In genomic region chr7:22722596-22722995, GRCh38 we compare ENCODE assay signal across 18 cellular contexts. TPM values are rescaled to one million over a fixed set of nuclear protein-coding genes. Genes with fewer than 3 reads are reported as not detected.
DNase-seq lines count a peak whose midpoint lies in the region; ATAC-seq, FAIRE-seq and TF ChIP-seq lines count a peak whose summit lies in the region.
"Had no signal": no experiment of that assay in that cellular context is flagged by ENCODE, and none has a peak within 500 bp of the region (broad histone marks: within the 10 kb centered on the region; RNA-seq: fewer than 3 reads in every experiment).

No MANE protein-coding gene starts in this region.

- WGBS in SK-N-SH (ENCODE audit: low lambda C conversion rate), result 22% methylated on average over 5 of the region's 6 CpGs

- H3K27ac Mint-ChIP-seq in astrocyte (ENCODE audit: unreplicated experiment), result peak overlapping the region; percentile 66
- H3K27ac Mint-ChIP-seq in stimulated activated naive B cell treated with anti-CD40 and anti-IgM and Interleukin-4, amounts not matched to agents 10 μg/mL and 1 μg/mL and 100 μg/mL, for 72 hours, result peak overlapping the region; percentile 87
- H3K27ac Mint-ChIP-seq: activated naive CD4-positive, alpha-beta T cell treated with anti-CD3 and anti-CD28 coated beads for 36 hours; GM23338 had no signal

- no peak for DNase-seq in SK-N-SH
- no peak for DNase-seq in astrocyte (ENCODE audit: low read depth)
- DNase-seq in medulla oblongata (ENCODE audit: extremely low spot score), result peak; percentile 8
- DNase-seq in stimulated activated naive B cell treated with anti-CD40 and anti-IgM and Interleukin-4, amounts not matched to agents 10 μg/mL and 1 μg/mL and 100 μg/mL, for 72 hours, result peak; percentile 48
- no peak for DNase-seq in tibial artery
- no peak for DNase-seq in SW480 (ENCODE audit: low spot score)
- DNase-seq: activated naive CD4-positive, alpha-beta T cell treated with anti-CD3 and anti-CD28 coated beads for 36 hours; activated T-cell treated with anti-CD3 and anti-CD28 coated beads for 4 hours; NCI-H1105 treated with DMSO at 0.1 percent for 48 hours; stimulated activated CD4-positive, alpha-beta T cell treated with anti-CD3 and anti-CD28 coated beads, Interleukin-4, amount 100 ng/mL, for 4 hours; stimulated activated CD8-positive, alpha-beta memory T cell treated with anti-CD3 and anti-CD28 coated beads, Interleukin-4, amount 100 ng/mL, for 48 hours had no signal

- no peaks in the 10 kb centered on the region for H3K9me3 Mint-ChIP-seq in astrocyte (ENCODE audit: unreplicated experiment)
- H3K9me3 Mint-ChIP-seq in stimulated activated naive B cell treated with anti-CD40 and anti-IgM and Interleukin-4, amounts not matched to agents 10 μg/mL and 1 μg/mL and 100 μg/mL, for 72 hours, result no peaks in the 10 kb centered on the region
- H3K9me3 Mint-ChIP-seq: activated naive CD4-positive, alpha-beta T cell treated with anti-CD3 and anti-CD28 coated beads for 36 hours; GM23338 had no signal

- no peaks in the 10 kb centered on the region for H4K20me1 ChIP-seq in SK-N-SH (ENCODE audit: insufficient read depth)
- no peaks in the 10 kb centered on the region for H4K20me1 ChIP-seq in astrocyte (ENCODE audit: insufficient read depth, low read length)

- H3K27ac ChIP-seq in SK-N-SH (ENCODE audit: low read depth in 2 of 2, low read length in 1 of 2), result peak overlapping the region; percentile 31 to 39; a peak in 2 of 4 replicates
- H3K27ac ChIP-seq in astrocyte (ENCODE audit: low read depth, low read length), result no peak overlapping the region
- H3K27ac ChIP-seq in tibial artery, result peak overlapping the region in 1 of 2 donors; percentile 34
- H3K27ac ChIP-seq: 22Rv1, C4-2B had no signal

- H2AFZ ChIP-seq in SK-N-SH (ENCODE audit: low read depth) (no peak overlapping the region), astrocyte (ENCODE audit: low read depth, low read length) (no peak overlapping the region)
- H2AFZ ChIP-seq: GM23338 had no signal

- TF ChIP-seq CTCF in SK-N-SH (IDR thresholded peaks at IDR 0.05) (no peak), astrocyte (IDR thresholded peaks at IDR 0.05; ENCODE audit: insufficient read depth, low read depth, low read length) (no peak), tibial artery (IDR thresholded peaks at IDR 0.05) (no peak)

- H3K4me2 ChIP-seq in SK-N-SH (no peak overlapping the region; the same call in 1 of the 2 replicates), astrocyte (ENCODE audit: low read length) (no peak overlapping the region)
- H3K4me2 ChIP-seq: GM23338 had no signal

- peaks cover 22% of the 10 kb centered on the region for H3F3A ChIP-seq in SK-N-SH (replicated peaks; ENCODE audit: insufficient read depth)

- ATAC-seq in SK-N-SH treated with all-trans-retinoic acid at 6 μM for 48 hours, result no peak
- peak; percentile 29 to 45 for ATAC-seq in stimulated activated naive B cell treated with anti-CD40 and anti-IgM and Interleukin-4, amounts not matched to agents 10 μg/mL and 1 μg/mL and 100 μg/mL, for 72 hours (replicated peaks)
- no peak for ATAC-seq in GM18517 (IDR thresholded peaks at IDR 0.05; ENCODE audit: unreplicated experiment)
- ATAC-seq: GM23338, PC-3 had no signal

- CTCF ChIA-PET in SK-N-SH (lab: Yijun Ruan, JAX), result interaction anchor here (0.6 kb wide), 1 partner anchor 209 kb away, joined by 3 read pairs; no protein-coding TSS in a partner anchor

- intact Hi-C loops in tibial artery (cut with DNase I; ENCODE audit: low total_unique reads), result loop anchor here (10.0 kb wide), 1 partner anchor 498 kb away; no protein-coding TSS in a partner anchor

- no peaks in the 10 kb centered on the region for H3K27me3 Mint-ChIP-seq in astrocyte (ENCODE audit: low read depth, unreplicated experiment)
- H3K27me3 Mint-ChIP-seq in stimulated activated naive B cell treated with anti-CD40 and anti-IgM and Interleukin-4, amounts not matched to agents 10 μg/mL and 1 μg/mL and 100 μg/mL, for 72 hours, result no peaks in the 10 kb centered on the region

- no peaks in the 10 kb centered on the region for H3K79me2 ChIP-seq in SK-N-SH (ENCODE audit: insufficient read depth)
- H3K79me2 ChIP-seq in astrocyte (ENCODE audit: insufficient read depth, low read length), result peaks cover 5% of the 10 kb centered on the region

- H3K9ac ChIP-seq in SK-N-SH (no peak overlapping the region), astrocyte (ENCODE audit: low read length) (peak overlapping the region; percentile 29)

- no peak overlapping the region for H3K4me3 Mint-ChIP-seq in astrocyte (ENCODE audit: unreplicated experiment)
- H3K4me3 Mint-ChIP-seq in stimulated activated naive B cell treated with anti-CD40 and anti-IgM and Interleukin-4, amounts not matched to agents 10 μg/mL and 1 μg/mL and 100 μg/mL, for 72 hours, result peak overlapping the region; percentile 12 to 64
- H3K4me3 Mint-ChIP-seq: activated naive CD4-positive, alpha-beta T cell treated with anti-CD3 and anti-CD28 coated beads for 36 hours; GM23338 had no signal

- H3K4me3 ChIP-seq in SK-N-SH (ENCODE audit: low read depth in 2 of 2, low read length in 1 of 2), result no peak overlapping the region
- H3K4me3 ChIP-seq in astrocyte (ENCODE audit: insufficient read depth, low read depth, low read length), result no peak overlapping the region
- H3K4me3 ChIP-seq in tibial artery, result no peak overlapping the region
- H3K4me3 ChIP-seq: GM23338 had no signal

- H3K4me1 ChIP-seq in SK-N-SH (ENCODE audit: control insufficient read depth in 1 of 2, insufficient read depth in 2 of 2, low read depth in 1 of 2, low read length in 1 of 2), result peaks cover 9 to 18% of the 10 kb centered on the region in 2 experiments; a peak in 3 of 4 replicates
- peaks cover 44% of the 10 kb centered on the region for H3K4me1 ChIP-seq in astrocyte (ENCODE audit: insufficient read depth, low read length)
- peaks cover 5 to 58% (median 46%) of the 10 kb centered on the region in 4 donors for H3K4me1 ChIP-seq in tibial artery

- TF ChIP-seq RAD21 in SK-N-SH (IDR thresholded peaks at IDR 0.05; ENCODE audit: low read length), result no peak

- FAIRE-seq in astrocyte (lab: Jason Lieb, UNC), result no peak
- FAIRE-seq: TTC549 had no signal

- H3K27me3 ChIP-seq in SK-N-SH (ENCODE audit: insufficient read depth) (no peaks in the 10 kb centered on the region), astrocyte (ENCODE audit: insufficient read depth, low read length) (no peaks in the 10 kb centered on the region), tibial artery (no peaks in the 10 kb centered on the region)

- POLR2A ChIA-PET in SK-N-SH (lab: Yijun Ruan, JAX), result no interaction called here

- H3K9me2 ChIP-seq in SK-N-SH, result no peaks in the 10 kb centered on the region

- H3K36me3 ChIP-seq in SK-N-SH (replicated peaks in 1 of 2; ENCODE audit: control insufficient read depth in 1 of 2, insufficient read depth in 2 of 2, low read length in 1 of 2) (no peaks in the 10 kb centered on the region), astrocyte (ENCODE audit: insufficient read depth, low read length) (no peaks in the 10 kb centered on the region), tibial artery (no peaks in the 10 kb centered on the region)

- no peak for TF ChIP-seq EP300 in SK-N-SH (IDR thresholded peaks at IDR 0.05; ENCODE audit: borderline replicate concordance in 1 of 2, low read depth in 1 of 2, low read length in 1 of 2)

- H3K9me3 ChIP-seq in SK-N-SH, result no peaks in the 10 kb centered on the region
- H3K9me3 ChIP-seq in astrocyte (ENCODE audit: insufficient read depth, low read depth, low read length), result no peaks in the 10 kb centered on the region
- H3K9me3 ChIP-seq in tibial artery, result no peaks in the 10 kb centered on the region

- H3K4me1 Mint-ChIP-seq in astrocyte (ENCODE audit: low read depth, unreplicated experiment), result peaks cover 39% of the 10 kb centered on the region
- peaks cover 63 to 93% of the 10 kb centered on the region in 2 donors for H3K4me1 Mint-ChIP-seq in stimulated activated naive B cell treated with anti-CD40 and anti-IgM and Interleukin-4, amounts not matched to agents 10 μg/mL and 1 μg/mL and 100 μg/mL, for 72 hours

- H3K36me3 Mint-ChIP-seq in astrocyte (ENCODE audit: low read depth, unreplicated experiment), result no peaks in the 10 kb centered on the region
- peaks cover 4 to 8% of the 10 kb centered on the region in 2 donors for H3K36me3 Mint-ChIP-seq in stimulated activated naive B cell treated with anti-CD40 and anti-IgM and Interleukin-4, amounts not matched to agents 10 μg/mL and 1 μg/mL and 100 μg/mL, for 72 hours

TF ChIP-seq in SK-N-SH, 30 proteins besides CTCF, POLR2A, EP300 and RAD21 (continues in another document):
- TF ChIP-seq POLR2AphosphoS5 (IDR thresholded peaks at IDR 0.05; ENCODE audit: low read depth, low read length) (no peak), GATA2 (CRISPR knock-in tag; IDR thresholded peaks at IDR 0.05) (no peak), EZH2phosphoT487 (IDR thresholded peaks at IDR 0.05; ENCODE audit: borderline replicate concordance, low read depth) (no peak), USF2 (IDR thresholded peaks at IDR 0.05; ENCODE audit: borderline replicate concordance, low read depth, low read length) (no peak), FOSL2 (IDR thresholded peaks at IDR 0.05; ENCODE audit: borderline replicate concordance, low read depth) (no peak), TCF12 (IDR thresholded peaks at IDR 0.05) (no peak)

TF ChIP-seq in SK-N-SH treated with all-trans-retinoic acid at 6 μM for 48 hours, 23 proteins besides CTCF, POLR2A, EP300 and RAD21 (continues in another document):
- TF ChIP-seq CSRNP3 (CRISPR knock-in tag; IDR thresholded peaks at IDR 0.05) (no peak), TCF4 (CRISPR knock-in tag; IDR thresholded peaks at IDR 0.05; ENCODE audit: borderline replicate concordance) (no peak)

RNA-seq across cellular contexts. Expression of gene IL6, which starts 4.4 kb away (rescaled TPM):
- 13.6 and 20.5 TPM in 2 replicates for polyA plus RNA-seq in SK-N-SH (2012; rRNA removed)
- 15.4 and 22.0 TPM in 2 replicates for polyA plus RNA-seq in SK-N-SH (2012; cell fraction: cytosol; rRNA removed)
- 59.0 and 64.8 TPM in 2 replicates for polyA plus RNA-seq in SK-N-SH (2012; cell fraction: nucleus; rRNA removed)
- 2.5 and 2.7 TPM in 2 replicates for total RNA-seq in astrocyte
- total RNA-seq: GM23338 had no signal

Comparison
In these comparisons a context has a peak if more than half of its experiments do, and no peak if none do; other contexts are left out.
1. DNase-seq: peak in medulla oblongata (single experiment) and stimulated activated naive B cell treated with anti-CD40 and anti-IgM and Interleukin-4, amounts not matched to agents 10 μg/mL and 1 μg/mL and 100 μg/mL, for 72 hours (single experiment); none in SK-N-SH (single experiment), astrocyte (single experiment), tibial artery (0 of 2) and SW480 (single experiment).
2. ATAC-seq: peak in stimulated activated naive B cell treated with anti-CD40 and anti-IgM and Interleukin-4, amounts not matched to agents 10 μg/mL and 1 μg/mL and 100 μg/mL, for 72 hours (2 of 2); none in SK-N-SH treated with all-trans-retinoic acid at 6 μM for 48 hours (single experiment) and GM18517 (single experiment).